14 cellular contexts compared by ENCODE assay signal in genomic region chr1:210792703-210793102, GRCh38.
DNase-seq lines count a peak whose midpoint lies in the region; ATAC-seq, FAIRE-seq and TF ChIP-seq lines count a peak whose summit lies in the region.
"Had no signal": no experiment of that assay in that cellular context is flagged by ENCODE, and none has a peak within 500 bp of the region (broad histone marks: within the 10 kb centered on the region; RNA-seq: fewer than 3 reads in every experiment).

No MANE protein-coding gene starts in this region.

- no peak for ATAC-seq in HG02571 (IDR thresholded peaks at IDR 0.05; ENCODE audit: unreplicated experiment)
- ATAC-seq: activated CD8-positive, alpha-beta memory T cell treated with anti-CD3 and anti-CD28 coated beads, Interleukin-2, amount 10 ng/mL, durations not matched to agents 7 days and 5 days had no signal

- TF ChIP-seq CTCF in D721Med (IDR thresholded peaks at IDR 0.05; ENCODE audit: insufficient read depth, missing control alignments) = no peak
- TF ChIP-seq CTCF in cardiac fibroblast (IDR thresholded peaks at IDR 0.05; ENCODE audit: low read depth, low read length) = no peak

- H3K4me3 ChIP-seq in cardiac fibroblast (replicated peaks in 1 of 2; ENCODE audit: low read depth in 2 of 2, low read length in 2 of 2) = no peak overlapping the region
- H3K4me3 ChIP-seq: ovary had no signal

- DNase-seq in D721Med (ENCODE audit: insufficient read length, low spot score) = no peak
- DNase-seq in LHCN-M2 (ENCODE audit: low read depth) = peak; percentile 88
- DNase-seq in cardiac fibroblast (ENCODE audit: low read depth in 2 of 2) = peak; percentile 2 to 53
- DNase-seq in myocyte (ENCODE audit: low read depth) = peak; percentile 65
- DNase-seq in NCI-H82 (lab: John Stamatoyannopoulos, UW) = no peak
- DNase-seq in OCI-M2 (lab: John Stamatoyannopoulos, UW; ENCODE audit: unreplicated experiment) = no peak
- DNase-seq in NCI-H774 (lab: John Stamatoyannopoulos, UW) = no peak
- DNase-seq: activated CD8-positive, alpha-beta memory T cell treated with anti-CD3 and anti-CD28 coated beads, Interleukin-2, amount 10 ng/mL, durations not matched to agents 7 days and 5 days; NCI-H1092 treated with DMSO at 0.1 percent for 48 hours; NCI-H748 treated with DMSO at 0.1 percent for 48 hours; ovary had no signal

- peak; percentile 70 for FAIRE-seq in D721Med (lab: Jason Lieb, UNC)
- FAIRE-seq: G401.6, H1 had no signal

Comparison
In these comparisons a context has a peak if more than half of its experiments do, and no peak if none do; other contexts are left out.
1. DNase-seq: peak in LHCN-M2 (single experiment), cardiac fibroblast (2 of 2) and myocyte (single experiment); none in D721Med (single experiment), NCI-H82 (single experiment), OCI-M2 (single experiment) and NCI-H774 (single experiment).